In the genomic region with DNA sequence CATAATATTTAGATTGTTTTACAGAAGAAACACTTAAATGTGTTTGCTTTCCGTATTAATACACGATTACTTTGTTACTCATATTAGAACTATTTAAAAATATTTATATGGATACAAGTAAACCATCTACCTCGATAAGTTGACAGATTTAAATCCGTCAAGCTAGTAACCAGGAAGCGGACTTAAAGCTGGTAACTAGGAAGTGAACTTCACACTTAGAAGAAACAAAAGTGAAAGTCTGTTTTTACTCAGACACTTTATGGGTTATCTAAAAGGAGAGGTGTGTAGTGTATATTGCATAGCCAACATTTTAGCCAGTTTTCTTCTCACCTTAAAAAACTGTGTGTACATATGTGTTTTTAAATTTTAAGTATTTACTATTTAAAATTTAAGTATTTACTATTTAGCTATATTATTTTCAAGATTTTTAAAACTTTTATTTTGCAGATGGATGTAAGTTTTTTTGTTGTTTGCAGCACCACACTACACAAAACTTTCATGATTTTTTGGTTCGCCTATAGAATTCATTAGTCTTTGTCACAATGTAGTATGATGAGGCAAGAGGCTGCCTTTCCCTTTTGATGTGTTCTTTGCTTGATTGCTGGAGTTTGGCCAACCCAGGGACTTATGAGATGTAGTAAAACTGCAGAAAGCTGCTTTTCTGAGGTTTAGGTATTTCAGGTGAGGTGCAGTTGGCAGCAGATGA, we compare ENCODE assay signal across 1 cellular context.
A peak's percentile ranks its signal among the peaks of the same experiment; 100 is the strongest.
TF ChIP-seq lines count a peak whose summit lies in the region.

No MANE protein-coding gene starts in this region.

TF ChIP-seq in HepG2, 621 proteins besides CTCF, POLR2A, EP300 and RAD21 (continued from another document):
- no peak for TF ChIP-seq GTF3A (CRISPR knock-in tag; conservative IDR thresholded peaks at IDR 0.05)
- peak; percentile 13; the same call in 1 of the 2 replicates for TF ChIP-seq CEBPG (CRISPR knock-in tag; IDR thresholded peaks at IDR 0.05)
- peak; percentile 59; the same call in 1 of the 2 replicates for TF ChIP-seq SAP130 (CRISPR knock-in tag; IDR thresholded peaks at IDR 0.05; ENCODE audit: low read depth)
- TF ChIP-seq IRF2 (CRISPR knock-in tag; IDR thresholded peaks at IDR 0.05), result 0 out of 2 replicates have a peak, but pooled peaks have one; percentile 4
- TF ChIP-seq RFX3 (CRISPR knock-in tag; IDR thresholded peaks at IDR 0.05), result peak; percentile 49; the same call in 1 of the 2 replicates
- TF ChIP-seq HNF4A (CRISPR knock-in tag; IDR thresholded peaks at IDR 0.05), result 0 out of 2 replicates have a peak, but pooled peaks have one; percentile 4
- no peak for TF ChIP-seq TGIF2 (CRISPR knock-in tag; IDR thresholded peaks at IDR 0.05)
